In genomic region chr16:53789159-53789558, GRCh38 we compare ENCODE assay signal across 13 cellular contexts.
DNase-seq lines count a peak whose midpoint lies in the region; ATAC-seq, FAIRE-seq and TF ChIP-seq lines count a peak whose summit lies in the region.
"Had no signal": no experiment of that assay in that cellular context is flagged by ENCODE, and none has a peak within 500 bp of the region (broad histone marks: within the 10 kb centered on the region; RNA-seq: fewer than 3 reads in every experiment).

No MANE protein-coding gene starts in this region.

- no peak overlapping the region for H3K9ac ChIP-seq in subcutaneous abdominal adipose tissue (ENCODE audit: low read length in 5 of 5)
- H3K9ac ChIP-seq: neural progenitor cell had no signal

- H3K9me3 ChIP-seq in subcutaneous abdominal adipose tissue (ENCODE audit: control insufficient read depth in 5 of 5, low read length in 5 of 5) (no peaks in the 10 kb centered on the region), mucosa of descending colon (no peaks in the 10 kb centered on the region)
- H3K9me3 ChIP-seq: heart right ventricle, thoracic aorta had no signal

- FAIRE-seq in H54 (lab: Jason Lieb, UNC), result peak; percentile 90

- H3K27me3 ChIP-seq in subcutaneous abdominal adipose tissue (ENCODE audit: control insufficient read depth in 5 of 5, insufficient read depth in 4 of 5, low read length in 5 of 5), result no peaks in the 10 kb centered on the region
- H3K27me3 ChIP-seq: heart right ventricle, neural progenitor cell had no signal

- TF ChIP-seq CTCF in foreskin fibroblast (IDR thresholded peaks at IDR 0.05; ENCODE audit: low read depth, low read length) (no peak), mucosa of descending colon (IDR thresholded peaks at IDR 0.05) (no peak)

- no peak for TF ChIP-seq POLR2A in H54 (IDR thresholded peaks at IDR 0.05; ENCODE audit: low read depth, low read length)

- H3K4me1 ChIP-seq in subcutaneous abdominal adipose tissue (ENCODE audit: control insufficient read depth in 5 of 5, insufficient read depth in 5 of 5, low read length in 5 of 5) (peaks cover 0 to 27% (median 9%) of the 10 kb centered on the region in 5 donors), mucosa of descending colon (ENCODE audit: low read depth) (peaks cover 4% of the 10 kb centered on the region)

- DNase-seq in H54 (ENCODE audit: insufficient read length, low spot score) (no peak), astrocyte of the hippocampus (ENCODE audit: low read depth, low spot score) (peak; percentile 83), foreskin fibroblast (peak; percentile 68 to 77), Right ventricle myocardium inferior (ENCODE audit: missing footprints) (no peak), NCI-H748 (lab: John Stamatoyannopoulos, UW; ENCODE audit: unreplicated experiment) (no peak), mucosa of descending colon (no peak)
- DNase-seq: Calu3, heart right ventricle, SW 1271 had no signal

- peak overlapping the region; percentile 0 for H3K27ac ChIP-seq in subcutaneous abdominal adipose tissue (ENCODE audit: low read depth, low read length)
- H3K27ac ChIP-seq: heart right ventricle, neural progenitor cell, thoracic aorta had no signal

- intact Hi-C loops in Right ventricle myocardium inferior (cut with DNase I), result no loop called here
- intact Hi-C loops in mucosa of descending colon (cut with DNase I, micrococcal nuclease), result no loop called here

- H3K4me3 ChIP-seq in foreskin fibroblast (ENCODE audit: low read depth in 1 of 2, low read length in 2 of 2) (no peak overlapping the region), subcutaneous abdominal adipose tissue (ENCODE audit: low read depth in 1 of 5, low read length in 5 of 5) (no peak overlapping the region), mucosa of descending colon (no peak overlapping the region)
- H3K4me3 ChIP-seq: heart right ventricle, neural progenitor cell, thoracic aorta had no signal

- ATAC-seq in Right ventricle myocardium inferior, result no peak
- no peak for ATAC-seq in mucosa of descending colon
- ATAC-seq: heart right ventricle, WTC11 had no signal

- H3K36me3 ChIP-seq in subcutaneous abdominal adipose tissue (ENCODE audit: control insufficient read depth in 5 of 5, insufficient read depth in 5 of 5, low read length in 5 of 5) (no peaks in the 10 kb centered on the region), mucosa of descending colon (ENCODE audit: low read depth) (no peaks in the 10 kb centered on the region)
- H3K36me3 ChIP-seq: heart right ventricle, neural progenitor cell, thoracic aorta had no signal

Comparison
In these comparisons a context has a peak if more than half of its experiments do, and no peak if none do; other contexts are left out.
1. DNase-seq: peak in astrocyte of the hippocampus (single experiment) and foreskin fibroblast (2 of 2); none in H54 (single experiment), Right ventricle myocardium inferior (single experiment), NCI-H748 (single experiment) and mucosa of descending colon (0 of 3).